ENCODE assay signal across 9 cellular contexts in genomic region chr5:33538201-33538600, GRCh38.
"Had no signal": no experiment of that assay in that cellular context is flagged by ENCODE, and none has a peak within 500 bp of the region (broad histone marks: within the 10 kb centered on the region; RNA-seq: fewer than 3 reads in every experiment).

No MANE protein-coding gene starts in this region.

- H3K27ac ChIP-seq: GM23248, HL-60 had no signal

- ATAC-seq: HCT116, K562 had no signal

- H3K4me3 Mint-ChIP-seq: HFFc6 had no signal

- H3K27ac Mint-ChIP-seq: HFFc6 had no signal

- H3K4me3 ChIP-seq: GM23248, HAP-1, K562 had no signal

- H3K9me3 Mint-ChIP-seq: HFFc6 had no signal

- DNase-seq: GM23248, GOT3, H7, HFFc6, IMR-90 had no signal

- H3K36me3 ChIP-seq: HAP-1 had no signal

- H3K9me3 ChIP-seq: HAP-1 had no signal

- H3K4me1 ChIP-seq: HAP-1 had no signal
